In genomic region chr17:61450641-61451537, GRCh38 we compare ENCODE assay signal across 15 cellular contexts. TPM values are rescaled to one million over a fixed set of nuclear protein-coding genes. Genes with fewer than 3 reads are reported as not detected.
DNase-seq lines count a peak whose midpoint lies in the region; FAIRE-seq and TF ChIP-seq lines count a peak whose summit lies in the region.
"Had no signal": no experiment of that assay in that cellular context is flagged by ENCODE, and none has a peak within 500 bp of the region (broad histone marks: within the 10 kb centered on the region; RNA-seq: fewer than 3 reads in every experiment).

No MANE protein-coding gene starts in this region.

- TF ChIP-seq RAD21 in H1 (IDR thresholded peaks at IDR 0.05 in 1 of 2, conservative IDR thresholded peaks at IDR 0.05 in 1 of 2; ENCODE audit: low read depth in 2 of 2, low read length in 2 of 2) = peak in 1 of 2 experiments; percentile 14; a peak in 2 of 4 replicates

- no peaks in the 10 kb centered on the region for H3K36me3 Mint-ChIP-seq in CD8-positive, alpha-beta memory T cell
- H3K36me3 Mint-ChIP-seq in nephron progenitor cell (ENCODE audit: low read depth) = no peaks in the 10 kb centered on the region

- no peak overlapping the region for H3K27ac ChIP-seq in CD8-positive, alpha-beta memory T cell (ENCODE audit: low read depth, low read length)
- H3K27ac ChIP-seq in H1 (ENCODE audit: low read depth, low read length) (no peak overlapping the region), spleen (no peak overlapping the region), tibial nerve (no peak overlapping the region), OCI-LY7 (ENCODE audit: low read depth, low read length, poor library complexity, severe bottlenecking) (no peak overlapping the region)

- H3K4me2 ChIP-seq in H1 (ENCODE audit: insufficient read depth in 1 of 2, low read depth in 2 of 2, low read length in 2 of 2) (peak overlapping the region; percentile 59 to 79), OCI-LY7 (ENCODE audit: low read length) (no peak overlapping the region)

- peaks cover 4% of the 10 kb centered on the region; the same call in 1 of the 2 replicates for H3K23me2 ChIP-seq in H1 (ENCODE audit: low read depth, low read length)

- intact Hi-C loops in spleen (cut with DNase I; ENCODE audit: low total_unique reads) (no loop called here), OCI-LY7 (cut with micrococcal nuclease; ENCODE audit: unreplicated experiment) (no loop called here)

- H3K79me1 ChIP-seq in H1 (ENCODE audit: low read depth, low read length) = no peaks in the 10 kb centered on the region

- no peak for DNase-seq in CD8-positive, alpha-beta memory T cell
- DNase-seq in HTR-8/SVneo (ENCODE audit: insufficient read length, low spot score) = no peak
- DNase-seq in H1 (ENCODE audit: low read depth in 1 of 2, low spot score in 2 of 2) = peak in 1 of 2 experiments; percentile 51
- no peak for DNase-seq in nephron progenitor cell
- no peak for DNase-seq in spleen
- DNase-seq in tibial nerve (ENCODE audit: low spot score in 2 of 2) = no peak
- no peak for DNase-seq in GM19239 (ENCODE audit: insufficient read length, low spot score)
- no peak for DNase-seq in OCI-LY7 (ENCODE audit: low spot score)
- DNase-seq: activated CD8-positive, alpha-beta memory T cell treated with anti-CD3 and anti-CD28 coated beads, Interleukin-2, amount 50 U/mL, for 48 hours; mammary epithelial cell; NCI-H1105; NCI-H510A treated with DMSO at 0.1 percent for 48 hours; stimulated activated CD4-positive, alpha-beta T cell treated with anti-CD3 and anti-CD28 coated beads, Interleukin-4, amount 100 ng/mL, for 4 hours had no signal

- BruUV-seq in OCI-LY7 (replicated peaks; lab: Mats Ljungman, UMichigan) = no TSS peak

- peaks cover 48 to 65% of the 10 kb centered on the region in 2 donors for H3K27me3 Mint-ChIP-seq in CD8-positive, alpha-beta memory T cell
- H3K27me3 Mint-ChIP-seq in nephron progenitor cell (ENCODE audit: low read depth, poor library complexity) = peaks cover 80% of the 10 kb centered on the region

- no peaks in the 10 kb centered on the region for H3K4me1 ChIP-seq in CD8-positive, alpha-beta memory T cell (ENCODE audit: insufficient read depth, low read length)
- peaks cover 0 to 21% (median 7%) of the 10 kb centered on the region in 4 experiments; a peak in 5 of 7 replicates for H3K4me1 ChIP-seq in H1 (replicated peaks in 1 of 4; ENCODE audit: control insufficient read depth in 3 of 4, insufficient read depth in 4 of 4, low read length in 3 of 4)
- peaks cover 13 to 41% (median 27%) of the 10 kb centered on the region in 6 donors for H3K4me1 ChIP-seq in spleen
- peaks cover 0 to 27% (median 15%) of the 10 kb centered on the region in 4 donors for H3K4me1 ChIP-seq in tibial nerve
- H3K4me1 ChIP-seq in OCI-LY7 (ENCODE audit: insufficient read depth, low read length, poor library complexity, severe bottlenecking) = no peaks in the 10 kb centered on the region

- no peak overlapping the region for H2BK120ac ChIP-seq in H1 (replicated peaks; ENCODE audit: low read depth, low read length)

- H3K27ac Mint-ChIP-seq in CD8-positive, alpha-beta memory T cell = peak overlapping the region in 1 of 8 donors; percentile 67
- no peak overlapping the region for H3K27ac Mint-ChIP-seq in nephron progenitor cell

- no peak overlapping the region for H4K5ac ChIP-seq in H1 (ENCODE audit: insufficient read length, low read depth, low read length)

- no peak overlapping the region for H3K18ac ChIP-seq in H1 (ENCODE audit: extremely low read depth, low read length)

- H3K4ac ChIP-seq in H1 (replicated peaks; ENCODE audit: insufficient read length, low read depth, low read length) = no peak overlapping the region

- peak in 2 of 3 experiments; percentile 27 to 43; a peak in 2 of 4 replicates for TF ChIP-seq CTCF in H1 (IDR thresholded peaks at IDR 0.05; ENCODE audit: control extremely low read depth in 1 of 3, insufficient read depth in 1 of 3, low read depth in 1 of 3, low read length in 3 of 3)
- no peak for TF ChIP-seq CTCF in nephron progenitor cell (IDR thresholded peaks at IDR 0.05)
- TF ChIP-seq CTCF in spleen (IDR thresholded peaks at IDR 0.05 in 8 of 11, conservative IDR thresholded peaks at IDR 0.05 in 3 of 11) = no peak
- no peak for TF ChIP-seq CTCF in tibial nerve (IDR thresholded peaks at IDR 0.05)
- no peak for TF ChIP-seq CTCF in OCI-LY7 (conservative IDR thresholded peaks at IDR 0.05; ENCODE audit: low read length)

- TF ChIP-seq EP300 in H1 (IDR thresholded peaks at IDR 0.05; ENCODE audit: borderline replicate concordance in 1 of 2, low read depth in 2 of 2, low read length in 2 of 2) (no peak), tibial nerve (IDR thresholded peaks at IDR 0.05) (no peak)

- TF ChIP-seq POLR2A in H1 (IDR thresholded peaks at IDR 0.05; ENCODE audit: control extremely low read depth in 1 of 2, low read depth in 2 of 2, low read length in 2 of 2) (no peak), spleen (IDR thresholded peaks at IDR 0.05) (no peak), tibial nerve (IDR thresholded peaks at IDR 0.05) (no peak)

- H4K20me1 ChIP-seq in H1 (replicated peaks in 1 of 2; ENCODE audit: control insufficient read depth in 1 of 2, insufficient read depth in 2 of 2, low read length in 2 of 2) (peaks cover 13 to 17% of the 10 kb centered on the region in 2 experiments), OCI-LY7 (ENCODE audit: insufficient read depth, low read length) (no peaks in the 10 kb centered on the region)

- H3K9me2 ChIP-seq in OCI-LY7 (ENCODE audit: insufficient read depth, low read length) = no peaks in the 10 kb centered on the region

- no peak overlapping the region for H2BK20ac ChIP-seq in H1 (ENCODE audit: low read length)

- H3K14ac ChIP-seq in H1 (ENCODE audit: insufficient read length) = no peak overlapping the region

- peak overlapping the region in 5 of 7 donors; percentile 29 to 71 (median 54) for H3K4me3 Mint-ChIP-seq in CD8-positive, alpha-beta memory T cell
- peak overlapping the region; percentile 59 for H3K4me3 Mint-ChIP-seq in nephron progenitor cell

- no peaks in the 10 kb centered on the region for H3K36me3 ChIP-seq in CD8-positive, alpha-beta memory T cell (ENCODE audit: insufficient read depth, low read length)
- H3K36me3 ChIP-seq in H1 (ENCODE audit: control insufficient read depth in 2 of 4, insufficient read depth in 4 of 4, low read length in 3 of 4) (peaks cover 0 to 10% (median 0%) of the 10 kb centered on the region in 4 experiments; a peak in 1 of 8 replicates), spleen (no peaks in the 10 kb centered on the region), tibial nerve (no peaks in the 10 kb centered on the region), OCI-LY7 (ENCODE audit: insufficient read depth, low read length) (no peaks in the 10 kb centered on the region)

- H2AFZ ChIP-seq in H1 (ENCODE audit: low read length) (no peak overlapping the region), OCI-LY7 (ENCODE audit: low read length) (no peak overlapping the region)

- no peak overlapping the region for H3K23ac ChIP-seq in H1 (ENCODE audit: insufficient read length)

- H4K8ac ChIP-seq in H1 (ENCODE audit: extremely low read depth, insufficient read depth, low read length) = no peak overlapping the region

- H3K27me3 ChIP-seq in CD8-positive, alpha-beta memory T cell (ENCODE audit: insufficient read depth, low read length, poor library complexity, severe bottlenecking) = peaks cover 40% of the 10 kb centered on the region
- peaks cover 55 to 81% (median 63%) of the 10 kb centered on the region in 4 experiments for H3K27me3 ChIP-seq in H1 (replicated peaks in 1 of 4; ENCODE audit: control insufficient read depth in 3 of 4, extremely low read depth in 1 of 4, insufficient read depth in 3 of 4, low read length in 3 of 4)
- peaks cover 16 to 99% (median 62%) of the 10 kb centered on the region in 7 donors for H3K27me3 ChIP-seq in spleen (replicated peaks in 1 of 7)
- peaks cover 0 to 71% of the 10 kb centered on the region in 2 donors for H3K27me3 ChIP-seq in tibial nerve

- CTCF ChIA-PET in CD8-positive, alpha-beta memory T cell (lab: Charles Lee) = no interaction called here
- CTCF ChIA-PET in H1 (lab: Charles Lee; ENCODE audit: partially characterized antibody) (interaction anchor here (0.6 to 11.6 kb wide), 22 partner anchors 8 to 598 kb away, joined by 3 to 136 read pairs (median 4); no protein-coding TSS in a partner anchor), OCI-LY7 (lab: Charles Lee; ENCODE audit: unreplicated experiment) (no interaction called here)

- 12% methylated on average over 19 of the region's 19 CpGs; no CpG with 5 or more reads in 1 of the 2 experiments for WGBS in H1 (ENCODE audit: extremely low coverage in 1 of 2, insufficient coverage in 1 of 2, insufficient read length in 1 of 2, insufficient replicate concordance in 2 of 2, low coverage in 1 of 2, low lambda C conversion rate in 2 of 2, missing lambda C conversion rate in 1 of 2), 2 experiments
- 47 to 54% (median 49%) methylated on average over 19 of the region's 19 CpGs for WGBS in spleen, 5 donors
- 80 to 82% methylated on average over 19 of the region's 19 CpGs for WGBS in tibial nerve, 2 donors

- no peaks in the 10 kb centered on the region for H3K9me3 ChIP-seq in CD8-positive, alpha-beta memory T cell (ENCODE audit: low read length)
- H3K9me3 ChIP-seq in H1 (ENCODE audit: insufficient read depth in 2 of 2, low read depth in 1 of 2, low read length in 1 of 2) (no peaks in the 10 kb centered on the region), spleen (no peaks in the 10 kb centered on the region), tibial nerve (no peaks in the 10 kb centered on the region), OCI-LY7 (ENCODE audit: low read length) (no peaks in the 10 kb centered on the region)

- H3K4me3 ChIP-seq in CD8-positive, alpha-beta memory T cell (ENCODE audit: low read length) = no peak overlapping the region
- H3K4me3 ChIP-seq in H1 (ENCODE audit: extremely low read depth in 1 of 4, insufficient read depth in 2 of 4, low read depth in 3 of 4, low read length in 4 of 4) = peak overlapping the region in 1 of 4 experiments; percentile 59; a peak in 3 of 8 replicates
- peak overlapping the region in 3 of 8 donors; percentile 29 to 60 (median 32) for H3K4me3 ChIP-seq in spleen
- H3K4me3 ChIP-seq in tibial nerve = no peak overlapping the region
- no peak overlapping the region for H3K4me3 ChIP-seq in OCI-LY7 (ENCODE audit: low read depth, low read length, poor library complexity, severe bottlenecking)

- H2BK5ac ChIP-seq in H1 (ENCODE audit: low read depth, low read length) = no peak overlapping the region

- H2AK5ac ChIP-seq in H1 (ENCODE audit: low read depth, low read length) = no peak overlapping the region

- H3K79me2 ChIP-seq in H1 (ENCODE audit: control insufficient read depth in 1 of 2, insufficient read depth in 2 of 2, low read length in 2 of 2) (no peaks in the 10 kb centered on the region), OCI-LY7 (ENCODE audit: insufficient read depth, low read depth, low read length) (no peaks in the 10 kb centered on the region)

- peaks cover 16 to 30% (median 18%) of the 10 kb centered on the region in 3 donors for H3K4me1 Mint-ChIP-seq in CD8-positive, alpha-beta memory T cell
- peaks cover 34% of the 10 kb centered on the region for H3K4me1 Mint-ChIP-seq in nephron progenitor cell

- H3K9me3 Mint-ChIP-seq in CD8-positive, alpha-beta memory T cell = no peaks in the 10 kb centered on the region
- H3K9me3 Mint-ChIP-seq in nephron progenitor cell = no peaks in the 10 kb centered on the region

- no peak overlapping the region for H2BK15ac ChIP-seq in H1 (ENCODE audit: low read length)

- FAIRE-seq in HTR-8/SVneo (lab: Jason Lieb, UNC) (peak; percentile 40), H1 (lab: Jason Lieb, UNC) (no peak), GM19239 (lab: Jason Lieb, UNC) (no peak)

- no peak overlapping the region for H2BK12ac ChIP-seq in H1 (ENCODE audit: low read depth, low read length)

- H3K56ac ChIP-seq in H1 (replicated peaks; ENCODE audit: insufficient read length, low read depth, low read length) = no peak overlapping the region

- no peak overlapping the region for H3K9ac ChIP-seq in H1 (replicated peaks in 1 of 4; ENCODE audit: extremely low read depth in 1 of 4, low read depth in 3 of 4, low read length in 3 of 4)

- POLR2A ChIA-PET in CD8-positive, alpha-beta memory T cell (lab: Charles Lee) = no interaction called here
- POLR2A ChIA-PET in H1 (lab: Charles Lee; ENCODE audit: partially characterized antibody) = interaction anchor here (1.1 to 2.8 kb wide), 2 partner anchors 11 to 37 kb away, joined by 3 to 7 read pairs; no protein-coding TSS in a partner anchor
- POLR2A ChIA-PET in OCI-LY7 (lab: Charles Lee) = interaction anchor here (1.1 kb wide), 1 partner anchor 11 kb away, joined by 3 read pairs; no protein-coding TSS in a partner anchor

- no peak overlapping the region for H4K91ac ChIP-seq in H1 (replicated peaks; ENCODE audit: insufficient read length, low read length)

RNA-seq across cellular contexts. Expression of gene TBX4, which starts 1.3 kb away (rescaled TPM):
- not detected for total RNA-seq in CD8-positive, alpha-beta memory T cell
- polyA plus RNA-seq in CD8-positive, alpha-beta memory T cell = not detected
- total RNA-seq in H1 (2021; fragmentation: NEBNext Ultra II Directional; extraction: Animal tissue kit (Norgen Biotek cat#: 25700)) = not detected in 2 replicates
- polyA plus RNA-seq in H1 (2011; rRNA removed) (0.02 TPM in 1 of 2 replicates, not detected in the other), spleen (not detected)
- not detected for polyA plus RNA-seq in H1 (2011; cell fraction: cytosol; rRNA removed)
- not detected for polyA plus RNA-seq in H1 (2011; cell fraction: nucleus; rRNA removed)
- 0.15 to 0.34 TPM in 2 of 4 replicates, not detected in the others for polyA plus RNA-seq in H1 (2012, experiment 1 of 2)
- 0.04 TPM for polyA plus RNA-seq in H1 (2012, experiment 2 of 2)
- not detected for polyA plus RNA-seq in H1 (2013, experiment 1 of 2)
- 0.02 TPM for polyA plus RNA-seq in H1 (2013, experiment 2 of 2)
- polyA minus RNA-seq in H1 (2011; rRNA and poly(A)+ RNA removed) = not detected in 2 replicates
- not detected for polyA minus RNA-seq in H1 (2011; cell fraction: cytosol; rRNA and poly(A)+ RNA removed)
- not detected for polyA minus RNA-seq in H1 (2011; cell fraction: nucleus; rRNA and poly(A)+ RNA removed)
- total RNA-seq in spleen (not detected), tibial nerve (not detected), OCI-LY7 (2022) (not detected in 2 replicates)
- total RNA-seq in OCI-LY7 (2014; rRNA removed; shearing (Covaris generic)) = not detected in 2 replicates
- total RNA-seq: pulmonary artery endothelial cell, RPMI7951 had no signal

RNA-seq across cellular contexts. Expression of gene TBX2, which starts 51.2 kb away (rescaled TPM):
- under 1 TPM; 0.11 to 0.13 TPM for total RNA-seq in CD8-positive, alpha-beta memory T cell
- polyA plus RNA-seq in CD8-positive, alpha-beta memory T cell = not detected
- total RNA-seq in H1 (2021; fragmentation: NEBNext Ultra II Directional; extraction: Animal tissue kit (Norgen Biotek cat#: 25700)) = not detected in 2 replicates
- polyA plus RNA-seq in H1 (2011; rRNA removed) (0.02 TPM in 1 of 2 replicates, not detected in the other), spleen (10 to 100 TPM in 2 of 3 donors, 1 to 10 TPM in 1; 6.4 to 21.0 (median 10.9) TPM)
- not detected for polyA plus RNA-seq in H1 (2011; cell fraction: cytosol; rRNA removed)
- polyA plus RNA-seq in H1 (2011; cell fraction: nucleus; rRNA removed) = not detected
- polyA plus RNA-seq in H1 (2012, experiment 1 of 2) = 0.09 TPM in 1 of 4 replicates, not detected in the others
- not detected for polyA plus RNA-seq in H1 (2012, experiment 2 of 2)
- polyA plus RNA-seq in H1 (2013, experiment 1 of 2) = not detected
- polyA plus RNA-seq in H1 (2013, experiment 2 of 2) = not detected
- polyA minus RNA-seq in H1 (2011; rRNA and poly(A)+ RNA removed) = not detected in 2 replicates
- not detected for polyA minus RNA-seq in H1 (2011; cell fraction: cytosol; rRNA and poly(A)+ RNA removed)
- polyA minus RNA-seq in H1 (2011; cell fraction: nucleus; rRNA and poly(A)+ RNA removed) = not detected
- total RNA-seq in spleen (10 to 100 TPM; 10.1 to 57.6 (median 32.8) TPM), tibial nerve (10 to 100 TPM; 23.2 to 42.0 (median 26.5) TPM), OCI-LY7 (2022) (not detected in 2 replicates)
- total RNA-seq in OCI-LY7 (2014; rRNA removed; shearing (Covaris generic)) = not detected in 2 replicates
- total RNA-seq: pulmonary artery endothelial cell had no signal
- polyA plus RNA-seq: mammary epithelial cell had no signal

Comparison
In these comparisons a context has a peak if more than half of its experiments do, and no peak if none do; other contexts are left out.
1. CTCF ChIP-seq: peak in H1 (2 of 3); none in nephron progenitor cell (single experiment), spleen (0 of 11), tibial nerve (0 of 5) and OCI-LY7 (single experiment).
2. RNA of gene TBX2, which starts 51.2 kb away (total RNA-seq): 10.1 to 57.6 TPM in spleen and 23.2 to 42.0 TPM in tibial nerve; 0.11 to 0.13 TPM in CD8-positive, alpha-beta memory T cell, not detected in H1 and not detected in OCI-LY7; every median in the first group is over 4 times any median in the second.